In genomic region chr1:30353637-30354036, GRCh38 we compare ENCODE assay signal across 14 cellular contexts.
DNase-seq lines count a peak whose midpoint lies in the region; ATAC-seq and TF ChIP-seq lines count a peak whose summit lies in the region.
"Had no signal": no experiment of that assay in that cellular context is flagged by ENCODE, and none has a peak within 500 bp of the region (broad histone marks: within the 10 kb centered on the region; RNA-seq: fewer than 3 reads in every experiment).

No MANE protein-coding gene starts in this region.

- TF ChIP-seq CTCF in AG04449 (IDR thresholded peaks at IDR 0.05; ENCODE audit: insufficient read depth, low read length, missing control alignments) = peak; percentile 28
- peak; percentile 62 for TF ChIP-seq CTCF in VCaP (conservative IDR thresholded peaks at IDR 0.05)
- peak; percentile 41 for TF ChIP-seq CTCF in hepatocyte (IDR thresholded peaks at IDR 0.05; ENCODE audit: poor library complexity)
- TF ChIP-seq CTCF in Peyer's patch (IDR thresholded peaks at IDR 0.05) = no peak
- peak in 1 of 6 experiments; percentile 32 for TF ChIP-seq CTCF in esophagus squamous epithelium (IDR thresholded peaks at IDR 0.05)
- TF ChIP-seq CTCF in prostate gland (IDR thresholded peaks at IDR 0.05) = peak in 1 of 4 experiments; percentile 19

- no peak for DNase-seq in AG04449 (ENCODE audit: low read depth, low spot score)
- DNase-seq in GM23248 = peak; percentile 42
- no peak for DNase-seq in hepatocyte (ENCODE audit: low spot score)
- no peak for DNase-seq in Peyer's patch
- no peak for DNase-seq in esophagus squamous epithelium (lab: John Stamatoyannopoulos, UW)
- no peak for DNase-seq in left colon
- DNase-seq in prostate gland (ENCODE audit: low spot score) = no peak
- DNase-seq: activated effector memory CD4-positive, alpha-beta T cell treated with Interleukin-2 at 50 U/mL for 16 hours; NCI-H2081; sigmoid colon; upper lobe of left lung had no signal

- H3K36me3 ChIP-seq in GM23248 (ENCODE audit: low read depth) (no peaks in the 10 kb centered on the region), hepatocyte (replicated peaks; ENCODE audit: insufficient read depth, low read depth) (no peaks in the 10 kb centered on the region), Peyer's patch (no peaks in the 10 kb centered on the region), esophagus squamous epithelium (no peaks in the 10 kb centered on the region), prostate gland (no peaks in the 10 kb centered on the region)
- H3K36me3 ChIP-seq: BLaER1, sigmoid colon, SJCRH30, upper lobe of left lung had no signal

- no peaks in the 10 kb centered on the region for H3K9me2 ChIP-seq in GM23248 (ENCODE audit: insufficient read depth)
- no peaks in the 10 kb centered on the region for H3K9me2 ChIP-seq in hepatocyte (replicated peaks; ENCODE audit: insufficient read depth)

- no peak overlapping the region for H2AFZ ChIP-seq in GM23248
- H2AFZ ChIP-seq in hepatocyte = no peak overlapping the region

- POLR2A ChIA-PET in AG04449 (lab: Yijun Ruan, JAX) = no interaction called here

- H3K4me1 ChIP-seq in GM23248 (ENCODE audit: insufficient read depth) (no peaks in the 10 kb centered on the region), hepatocyte (ENCODE audit: insufficient read depth) (peaks cover 6% of the 10 kb centered on the region), Peyer's patch (no peaks in the 10 kb centered on the region), esophagus squamous epithelium (no peaks in the 10 kb centered on the region), prostate gland (replicated peaks) (no peaks in the 10 kb centered on the region)
- H3K4me1 ChIP-seq: sigmoid colon, SJCRH30, upper lobe of left lung had no signal

- H3K27ac ChIP-seq in GM23248 = no peak overlapping the region
- H3K27ac ChIP-seq in VCaP = no peak overlapping the region
- no peak overlapping the region for H3K27ac ChIP-seq in hepatocyte
- H3K27ac ChIP-seq in Peyer's patch = no peak overlapping the region
- no peak overlapping the region for H3K27ac ChIP-seq in esophagus squamous epithelium
- H3K27ac ChIP-seq in prostate gland = no peak overlapping the region
- H3K27ac ChIP-seq: BLaER1, sigmoid colon, SJCRH30, upper lobe of left lung had no signal

- H4K20me1 ChIP-seq in GM23248 (ENCODE audit: insufficient read depth) = no peaks in the 10 kb centered on the region
- H4K20me1 ChIP-seq in hepatocyte (ENCODE audit: insufficient read depth, poor library complexity, severe bottlenecking) = no peaks in the 10 kb centered on the region
- H4K20me1 ChIP-seq: BLaER1 had no signal

- H3K4me3 ChIP-seq in AG04449 (ENCODE audit: low read depth, low read length) = no peak overlapping the region
- H3K4me3 ChIP-seq in GM23248 = no peak overlapping the region
- no peak overlapping the region for H3K4me3 ChIP-seq in hepatocyte
- H3K4me3 ChIP-seq in Peyer's patch = no peak overlapping the region
- H3K4me3 ChIP-seq in esophagus squamous epithelium = no peak overlapping the region
- no peak overlapping the region for H3K4me3 ChIP-seq in prostate gland
- H3K4me3 ChIP-seq: BLaER1, sigmoid colon, SJCRH30, upper lobe of left lung had no signal

- H3K4me2 ChIP-seq in GM23248 (ENCODE audit: unreplicated experiment) (no peak overlapping the region), hepatocyte (no peak overlapping the region)
- H3K4me2 ChIP-seq: BLaER1 had no signal

- no peaks in the 10 kb centered on the region for H3K9me3 ChIP-seq in GM23248 (ENCODE audit: low read depth)
- H3K9me3 ChIP-seq in hepatocyte (ENCODE audit: low read depth) = no peaks in the 10 kb centered on the region
- H3K9me3 ChIP-seq in Peyer's patch = no peaks in the 10 kb centered on the region
- peaks cover 0 to 3% (median 0%) of the 10 kb centered on the region in 3 donors for H3K9me3 ChIP-seq in esophagus squamous epithelium
- no peaks in the 10 kb centered on the region for H3K9me3 ChIP-seq in prostate gland
- H3K9me3 ChIP-seq: SJCRH30, upper lobe of left lung had no signal

- no peak for TF ChIP-seq POLR2A in Peyer's patch (IDR thresholded peaks at IDR 0.05)
- TF ChIP-seq POLR2A in esophagus squamous epithelium (IDR thresholded peaks at IDR 0.05) = no peak
- no peak for TF ChIP-seq POLR2A in prostate gland (IDR thresholded peaks at IDR 0.05)

- H3K79me2 ChIP-seq in GM23248 (ENCODE audit: insufficient read depth) = no peaks in the 10 kb centered on the region
- no peaks in the 10 kb centered on the region for H3K79me2 ChIP-seq in hepatocyte

- in situ Hi-C loops in GM23248 (cut with MboI) = no loop called here

- no peaks in the 10 kb centered on the region for H3F3A ChIP-seq in GM23248 (ENCODE audit: insufficient read depth)

- no peak for ATAC-seq in left colon

- intact Hi-C loops in esophagus squamous epithelium (cut with DNase I) = no loop called here
- intact Hi-C loops in left colon (cut with DNase I, micrococcal nuclease) = no loop called here
- intact Hi-C loops in prostate gland (cut with DNase I) = no loop called here

- H3K9ac ChIP-seq in GM23248 = no peak overlapping the region
- H3K9ac ChIP-seq: BLaER1 had no signal

- CTCF ChIA-PET in AG04449 (lab: Yijun Ruan, JAX) = interaction anchor here (1.0 to 4.3 kb wide), 7 partner anchors 11 to 355 kb away, joined by 3 to 36 read pairs (median 4); no protein-coding TSS in a partner anchor

- H3K27me3 ChIP-seq in GM23248 (replicated peaks; ENCODE audit: insufficient read depth) (peaks cover 13% of the 10 kb centered on the region), hepatocyte (no peaks in the 10 kb centered on the region), Peyer's patch (no peaks in the 10 kb centered on the region), esophagus squamous epithelium (peaks cover 0 to 14% (median 0%) of the 10 kb centered on the region in 4 donors), prostate gland (replicated peaks; ENCODE audit: insufficient read depth) (no peaks in the 10 kb centered on the region)
- H3K27me3 ChIP-seq: BLaER1, SJCRH30, upper lobe of left lung had no signal

Comparison
In these comparisons a context has a peak if more than half of its experiments do, and no peak if none do; other contexts are left out.
1. CTCF ChIP-seq: peak in AG04449 (single experiment), VCaP (single experiment) and hepatocyte (single experiment); none in Peyer's patch (0 of 6).